ENCODE assay signal across 22 cellular contexts in genomic region chr7:17498230-17498629, GRCh38.
A peak's percentile ranks its signal among the peaks of the same experiment; 100 is the strongest.
DNase-seq lines count a peak whose midpoint lies in the region; ATAC-seq and TF ChIP-seq lines count a peak whose summit lies in the region.
"Had no signal": no experiment of that assay in that cellular context is flagged by ENCODE, and none has a peak within 500 bp of the region (broad histone marks: within the 10 kb centered on the region; RNA-seq: fewer than 3 reads in every experiment).

No MANE protein-coding gene starts in this region.

- no peak overlapping the region for H3K4me3 Mint-ChIP-seq in activated naive CD8-positive, alpha-beta T cell treated with anti-CD3 and anti-CD28 coated beads, Interleukin-2, amount 10 ng/mL, durations not matched to agents 7 days and 5 days
- H3K4me3 Mint-ChIP-seq in activated naive CD8-positive, alpha-beta T cell treated with anti-CD3 and anti-CD28 coated beads for 36 hours: no peak overlapping the region
- no peak overlapping the region for H3K4me3 Mint-ChIP-seq in nephron progenitor cell
- H3K4me3 Mint-ChIP-seq: B cell, CD14-positive monocyte, T-cell had no signal

- POLR2A ChIA-PET in activated naive CD8-positive, alpha-beta T cell treated with anti-CD3 and anti-CD28 coated beads, Interleukin-2, amount 10 ng/mL, durations not matched to agents 7 days and 5 days (lab: Charles Lee): no interaction called here

- H3K4me1 Mint-ChIP-seq in activated naive CD8-positive, alpha-beta T cell treated with anti-CD3 and anti-CD28 coated beads, Interleukin-2, amount 10 ng/mL, durations not matched to agents 7 days and 5 days: peaks cover 6% of the 10 kb centered on the region
- peaks cover 4% of the 10 kb centered on the region for H3K4me1 Mint-ChIP-seq in activated naive CD8-positive, alpha-beta T cell treated with anti-CD3 and anti-CD28 coated beads for 36 hours
- H3K4me1 Mint-ChIP-seq in nephron progenitor cell: no peaks in the 10 kb centered on the region
- H3K4me1 Mint-ChIP-seq: CD14-positive monocyte, T-cell had no signal

- H3K9me3 Mint-ChIP-seq in activated naive CD8-positive, alpha-beta T cell treated with anti-CD3 and anti-CD28 coated beads, Interleukin-2, amount 10 ng/mL, durations not matched to agents 7 days and 5 days: peaks cover 2% of the 10 kb centered on the region
- H3K9me3 Mint-ChIP-seq in activated naive CD8-positive, alpha-beta T cell treated with anti-CD3 and anti-CD28 coated beads for 36 hours: no peaks in the 10 kb centered on the region
- H3K9me3 Mint-ChIP-seq in nephron progenitor cell: no peaks in the 10 kb centered on the region
- H3K9me3 Mint-ChIP-seq: IgD-negative memory B cell, T-cell had no signal

- H3K27ac Mint-ChIP-seq in activated naive CD8-positive, alpha-beta T cell treated with anti-CD3 and anti-CD28 coated beads, Interleukin-2, amount 10 ng/mL, durations not matched to agents 7 days and 5 days: peak overlapping the region; percentile 35
- H3K27ac Mint-ChIP-seq in activated naive CD8-positive, alpha-beta T cell treated with anti-CD3 and anti-CD28 coated beads for 36 hours: no peak overlapping the region
- H3K27ac Mint-ChIP-seq in nephron progenitor cell: peak overlapping the region; percentile 26
- H3K27ac Mint-ChIP-seq: B cell, T-cell had no signal

- TF ChIP-seq CTCF in nephron progenitor cell (IDR thresholded peaks at IDR 0.05): no peak

- no peak for ATAC-seq in activated naive CD8-positive, alpha-beta T cell treated with anti-CD3 and anti-CD28 coated beads, Interleukin-2, amount 10 ng/mL, durations not matched to agents 7 days and 5 days (ENCODE audit: low read depth)
- no peak for ATAC-seq in GM19463 (IDR thresholded peaks at IDR 0.05; ENCODE audit: unreplicated experiment)
- ATAC-seq: GM12878, T-cell had no signal

- peaks cover 8% of the 10 kb centered on the region for H3K27me3 Mint-ChIP-seq in activated naive CD8-positive, alpha-beta T cell treated with anti-CD3 and anti-CD28 coated beads, Interleukin-2, amount 10 ng/mL, durations not matched to agents 7 days and 5 days
- H3K27me3 Mint-ChIP-seq in activated naive CD8-positive, alpha-beta T cell treated with anti-CD3 and anti-CD28 coated beads for 36 hours: no peaks in the 10 kb centered on the region
- peaks cover 11% of the 10 kb centered on the region for H3K27me3 Mint-ChIP-seq in nephron progenitor cell (ENCODE audit: low read depth, poor library complexity)
- H3K27me3 Mint-ChIP-seq: B cell had no signal

- no peak for DNase-seq in activated naive CD8-positive, alpha-beta T cell treated with anti-CD3 and anti-CD28 coated beads, Interleukin-2, amount 10 ng/mL, durations not matched to agents 7 days and 5 days
- DNase-seq in activated naive CD8-positive, alpha-beta T cell treated with anti-CD3 and anti-CD28 coated beads for 36 hours: no peak
- DNase-seq in astrocyte of the hippocampus (ENCODE audit: low read depth, low spot score) (peak; percentile 8), nephron progenitor cell (no peak), HT-29 (ENCODE audit: low spot score) (no peak), NCI-H187 treated with DMSO at 0.1 percent for 48 hours (lab: John Stamatoyannopoulos, UW) (no peak)
- DNase-seq: DMS79 treated with DMSO at 0.1 percent for 48 hours, GM23248, MV-4-11, NCI-H1417 treated with DMSO at 0.1 percent for 48 hours, NCI-H1930, NCI-H226, NCI-H510A treated with DMSO at 0.1 percent for 48 hours, NCI-H82, Peyer's patch, SJCRH30, T-cell had no signal

- peaks cover under 1% of the 10 kb centered on the region for H3K36me3 Mint-ChIP-seq in activated naive CD8-positive, alpha-beta T cell treated with anti-CD3 and anti-CD28 coated beads, Interleukin-2, amount 10 ng/mL, durations not matched to agents 7 days and 5 days
- no peaks in the 10 kb centered on the region for H3K36me3 Mint-ChIP-seq in activated naive CD8-positive, alpha-beta T cell treated with anti-CD3 and anti-CD28 coated beads for 36 hours
- no peaks in the 10 kb centered on the region for H3K36me3 Mint-ChIP-seq in nephron progenitor cell (ENCODE audit: low read depth)
- H3K36me3 Mint-ChIP-seq: CD14-positive monocyte, IgD-negative memory B cell, T-cell had no signal
